In genomic region chr13:99072941-99073340, GRCh38 we compare ENCODE assay signal across 25 cellular contexts.
DNase-seq lines count a peak whose midpoint lies in the region; ATAC-seq, FAIRE-seq and TF ChIP-seq lines count a peak whose summit lies in the region.
"Had no signal": no experiment of that assay in that cellular context is flagged by ENCODE, and none has a peak within 500 bp of the region (broad histone marks: within the 10 kb centered on the region; RNA-seq: fewer than 3 reads in every experiment).

No MANE protein-coding gene starts in this region.

- ATAC-seq in GM18511 (IDR thresholded peaks at IDR 0.05; ENCODE audit: unreplicated experiment): no peak

- peaks cover 74% of the 10 kb centered on the region for H3K4me1 Mint-ChIP-seq in activated naive CD4-positive, alpha-beta T cell treated with anti-CD3 and anti-CD28 coated beads, Interleukin-2, amount 10 ng/mL, durations not matched to agents 7 days and 5 days
- H3K4me1 Mint-ChIP-seq in activated T-helper 2 cell treated with anti-CD3 and anti-CD28 coated beads, Interferon-gamma antibody, Interleukin-2, Interleukin-4, amounts not matched to agents 10 μg/mL and 5 μg/mL and 100 μg/mL, durations not matched to agents 14 hours and 24 hours and 36 hours (ENCODE audit: low read depth): peaks cover 69% of the 10 kb centered on the region
- peaks cover 3% of the 10 kb centered on the region for H3K4me1 Mint-ChIP-seq in type B pancreatic cell (ENCODE audit: unreplicated experiment)

- H3K4me3 Mint-ChIP-seq in activated naive CD4-positive, alpha-beta T cell treated with anti-CD3 and anti-CD28 coated beads, Interleukin-2, amount 10 ng/mL, durations not matched to agents 7 days and 5 days: no peak overlapping the region
- no peak overlapping the region for H3K4me3 Mint-ChIP-seq in activated T-helper 2 cell treated with anti-CD3 and anti-CD28 coated beads, Interferon-gamma antibody, Interleukin-2, Interleukin-4, amounts not matched to agents 10 μg/mL and 5 μg/mL and 100 μg/mL, durations not matched to agents 14 hours and 24 hours and 36 hours (ENCODE audit: low read depth)
- H3K4me3 Mint-ChIP-seq in type B pancreatic cell: no peak overlapping the region

- peaks cover 24% of the 10 kb centered on the region for H3K9me3 Mint-ChIP-seq in activated naive CD4-positive, alpha-beta T cell treated with anti-CD3 and anti-CD28 coated beads, Interleukin-2, amount 10 ng/mL, durations not matched to agents 7 days and 5 days
- H3K9me3 Mint-ChIP-seq in activated T-helper 2 cell treated with anti-CD3 and anti-CD28 coated beads, Interferon-gamma antibody, Interleukin-2, Interleukin-4, amounts not matched to agents 10 μg/mL and 5 μg/mL and 100 μg/mL, durations not matched to agents 14 hours and 24 hours and 36 hours: peaks cover 20% of the 10 kb centered on the region
- peaks cover 7% of the 10 kb centered on the region for H3K9me3 Mint-ChIP-seq in type B pancreatic cell
- H3K9me3 Mint-ChIP-seq: CD8-positive, alpha-beta memory T cell had no signal

- CTCF ChIA-PET in activated naive CD4-positive, alpha-beta T cell treated with anti-CD3 and anti-CD28 coated beads, Interleukin-2, amount 10 ng/mL, durations not matched to agents 7 days and 5 days (lab: Charles Lee): no interaction called here

- peak; percentile 36 for FAIRE-seq in H54 (lab: Jason Lieb, UNC)
- FAIRE-seq: GM12891, GM19239 had no signal

- intact Hi-C loops in activated T-helper 2 cell treated with anti-CD3 and anti-CD28 coated beads, Interferon-gamma antibody, Interleukin-2, Interleukin-4, amounts not matched to agents 10 μg/mL and 5 μg/mL and 100 μg/mL, durations not matched to agents 14 hours and 24 hours and 36 hours (cut with micrococcal nuclease): loop anchor here (2.0 kb wide), 1 partner anchor 20 kb away; no protein-coding TSS in a partner anchor

- no peak for TF ChIP-seq POLR2A in H54 (IDR thresholded peaks at IDR 0.05; ENCODE audit: low read depth, low read length)

- H3K27me3 Mint-ChIP-seq in activated naive CD4-positive, alpha-beta T cell treated with anti-CD3 and anti-CD28 coated beads, Interleukin-2, amount 10 ng/mL, durations not matched to agents 7 days and 5 days: no peaks in the 10 kb centered on the region
- no peaks in the 10 kb centered on the region for H3K27me3 Mint-ChIP-seq in activated T-helper 2 cell treated with anti-CD3 and anti-CD28 coated beads, Interferon-gamma antibody, Interleukin-2, Interleukin-4, amounts not matched to agents 10 μg/mL and 5 μg/mL and 100 μg/mL, durations not matched to agents 14 hours and 24 hours and 36 hours (ENCODE audit: low read depth)
- H3K27me3 Mint-ChIP-seq in type B pancreatic cell: no peaks in the 10 kb centered on the region
- H3K27me3 Mint-ChIP-seq: CD8-positive, alpha-beta memory T cell had no signal

- peak overlapping the region; percentile 44 for H3K27ac Mint-ChIP-seq in activated naive CD4-positive, alpha-beta T cell treated with anti-CD3 and anti-CD28 coated beads, Interleukin-2, amount 10 ng/mL, durations not matched to agents 7 days and 5 days
- peak overlapping the region; percentile 35 for H3K27ac Mint-ChIP-seq in activated T-helper 2 cell treated with anti-CD3 and anti-CD28 coated beads, Interferon-gamma antibody, Interleukin-2, Interleukin-4, amounts not matched to agents 10 μg/mL and 5 μg/mL and 100 μg/mL, durations not matched to agents 14 hours and 24 hours and 36 hours
- no peak overlapping the region for H3K27ac Mint-ChIP-seq in type B pancreatic cell

- no peak for TF ChIP-seq CTCF in type B pancreatic cell (conservative IDR thresholded peaks at IDR 0.05)

- no peak for DNase-seq in activated naive CD4-positive, alpha-beta T cell treated with anti-CD3 and anti-CD28 coated beads, Interleukin-2, amount 10 ng/mL, durations not matched to agents 7 days and 5 days
- DNase-seq in activated naive CD4-positive, alpha-beta T cell (lab: John Stamatoyannopoulos, UW): no peak
- DNase-seq in H54 (ENCODE audit: insufficient read length, low spot score): no peak
- DNase-seq in activated T-helper 2 cell treated with anti-CD3 and anti-CD28 coated beads, Interferon-gamma antibody, Interleukin-2, Interleukin-4, amounts not matched to agents 10 μg/mL and 5 μg/mL and 100 μg/mL, durations not matched to agents 14 hours and 24 hours and 36 hours (ENCODE audit: low spot score): no peak
- no peak for DNase-seq in NCI-H748 treated with DMSO at 0.1 percent for 48 hours (lab: John Stamatoyannopoulos, UW)
- DNase-seq in type B pancreatic cell (ENCODE audit: extremely low spot score, unreplicated experiment): no peak
- DNase-seq: C1 segment of cervical spinal cord; CD8-positive, alpha-beta memory T cell; DMS 273 treated with DMSO at 0.1 percent for 48 hours; DMS79; EL; GF-D8; IMR-90; MM.1S; NCI-H1048; NCI-H1417; NCI-H1694; NCI-H2029 treated with DMSO at 0.1 percent for 48 hours; NCI-H446 treated with DMSO at 0.1 percent for 48 hours; NCI-H526 treated with DMSO at 0.1 percent for 48 hours; Right ventricle myocardium superior; RPMI8226 had no signal

- H3K36me3 Mint-ChIP-seq in activated naive CD4-positive, alpha-beta T cell treated with anti-CD3 and anti-CD28 coated beads, Interleukin-2, amount 10 ng/mL, durations not matched to agents 7 days and 5 days: peaks cover 76% of the 10 kb centered on the region
- H3K36me3 Mint-ChIP-seq in activated T-helper 2 cell treated with anti-CD3 and anti-CD28 coated beads, Interferon-gamma antibody, Interleukin-2, Interleukin-4, amounts not matched to agents 10 μg/mL and 5 μg/mL and 100 μg/mL, durations not matched to agents 14 hours and 24 hours and 36 hours (ENCODE audit: low read depth): peaks cover 69% of the 10 kb centered on the region
- H3K36me3 Mint-ChIP-seq in type B pancreatic cell: peaks cover 8% of the 10 kb centered on the region
